Comparison of ENCODE assay signal across 18 cellular contexts in genomic region chr16:86077243-86077940, GRCh38.
DNase-seq lines count a peak whose midpoint lies in the region; ATAC-seq, FAIRE-seq and TF ChIP-seq lines count a peak whose summit lies in the region.
"Had no signal": no experiment of that assay in that cellular context is flagged by ENCODE, and none has a peak within 500 bp of the region (broad histone marks: within the 10 kb centered on the region; RNA-seq: fewer than 3 reads in every experiment).

No MANE protein-coding gene starts in this region.

- H3K14ac ChIP-seq in IMR-90 (replicated peaks; ENCODE audit: low read depth, low read length), result no peak overlapping the region
- no peak overlapping the region for H3K14ac ChIP-seq in H1 (ENCODE audit: insufficient read length)

- CTCF ChIA-PET in IMR-90 (lab: Yijun Ruan, JAX) (no interaction called here), H1 (lab: Charles Lee; ENCODE audit: partially characterized antibody) (interaction anchor here (1.1 to 4.2 kb wide), 9 partner anchors 10 to 466 kb away, joined by 3 to 30 read pairs (median 3); no protein-coding TSS in a partner anchor)

- 0 out of 2 replicates have a peak overlapping the region, but pooled peaks have one; percentile 5 for H3K4ac ChIP-seq in IMR-90 (ENCODE audit: low read depth, low read length)
- H3K4ac ChIP-seq in H1 (replicated peaks; ENCODE audit: insufficient read length, low read depth, low read length), result no peak overlapping the region

- TF ChIP-seq RAD21 in IMR-90 (IDR thresholded peaks at IDR 0.05; ENCODE audit: low read length) (no peak), H1 (IDR thresholded peaks at IDR 0.05 in 1 of 2, conservative IDR thresholded peaks at IDR 0.05 in 1 of 2; ENCODE audit: low read depth in 2 of 2, low read length in 2 of 2) (no peak)

- no TSS peak for BruUV-seq in IMR-90 (replicated peaks; lab: Mats Ljungman, UMichigan)

- no peak overlapping the region; the same call in 1 of the 2 replicates for H2BK12ac ChIP-seq in H1 (ENCODE audit: low read depth, low read length)

- no peak for DNase-seq in IMR-90
- no peak for DNase-seq in H1 (ENCODE audit: low read depth in 1 of 2, low spot score in 2 of 2)
- peak; percentile 22 to 47 for DNase-seq in suprapubic skin (ENCODE audit: low spot score in 2 of 2)
- DNase-seq in stimulated activated CD4-positive, alpha-beta T cell treated with anti-CD3 and anti-CD28 coated beads, Interleukin-4, amount 100 ng/mL, for 4 hours, result no peak
- DNase-seq in DMS 273 treated with DMSO at 0.1 percent for 48 hours (lab: John Stamatoyannopoulos, UW), result no peak
- DNase-seq: AML-193, DND-41, GOT3, HFFc6, NCI-H1417 treated with DMSO at 0.1 percent for 48 hours, NCI-H2029, NCI-H2171 had no signal

- no peak overlapping the region for H3K4me2 ChIP-seq in IMR-90 (ENCODE audit: low read depth, low read length)
- no peak overlapping the region for H3K4me2 ChIP-seq in H1 (ENCODE audit: insufficient read depth in 1 of 2, low read depth in 2 of 2, low read length in 2 of 2)

- H2BK20ac ChIP-seq in IMR-90 (ENCODE audit: low read depth, low read length), result no peak overlapping the region
- no peak overlapping the region for H2BK20ac ChIP-seq in H1 (ENCODE audit: low read length)

- H2BK15ac ChIP-seq in IMR-90 (ENCODE audit: low read depth, low read length) (no peak overlapping the region), H1 (ENCODE audit: low read length) (no peak overlapping the region)

- H2AK5ac ChIP-seq in IMR-90 (ENCODE audit: low read depth, low read length) (peak overlapping the region; percentile 58; the same call in 1 of the 2 replicates), H1 (ENCODE audit: low read depth, low read length) (no peak overlapping the region)

- H3K9me3 ChIP-seq in IMR-90 (ENCODE audit: control insufficient read depth, insufficient read depth, low read length) (no peaks in the 10 kb centered on the region), H1 (ENCODE audit: insufficient read depth in 2 of 2, low read depth in 1 of 2, low read length in 1 of 2) (no peaks in the 10 kb centered on the region), mucosa of rectum (ENCODE audit: control insufficient read depth in 2 of 2, low read length in 2 of 2) (no peaks in the 10 kb centered on the region), suprapubic skin (no peaks in the 10 kb centered on the region)

- ATAC-seq in IMR-90 (ENCODE audit: low read depth) (no peak), GM21423 (IDR thresholded peaks at IDR 0.05; ENCODE audit: unreplicated experiment) (no peak), GM21360 (IDR thresholded peaks at IDR 0.05; ENCODE audit: unreplicated experiment) (no peak)
- ATAC-seq: Panc1 had no signal

- H4K91ac ChIP-seq in IMR-90 (ENCODE audit: insufficient read depth, low read depth, low read length) (peak overlapping the region; percentile 15; the same call in 1 of the 2 replicates), H1 (replicated peaks; ENCODE audit: insufficient read length, low read length) (no peak overlapping the region)

- peaks cover 17% of the 10 kb centered on the region for H3K4me1 ChIP-seq in IMR-90 (ENCODE audit: control insufficient read depth, insufficient read depth, low read length)
- peaks cover 2 to 15% (median 5%) of the 10 kb centered on the region in 4 experiments; a peak in 6 of 7 replicates for H3K4me1 ChIP-seq in H1 (replicated peaks in 1 of 4; ENCODE audit: control insufficient read depth in 3 of 4, insufficient read depth in 4 of 4, low read length in 3 of 4)
- no peaks in the 10 kb centered on the region for H3K4me1 ChIP-seq in mucosa of rectum (ENCODE audit: control insufficient read depth in 2 of 2, insufficient read depth in 2 of 2, low read length in 2 of 2)
- H3K4me1 ChIP-seq in suprapubic skin, result no peaks in the 10 kb centered on the region

- no peak overlapping the region for H3K23ac ChIP-seq in IMR-90 (ENCODE audit: low read depth, low read length)
- no peak overlapping the region for H3K23ac ChIP-seq in H1 (ENCODE audit: insufficient read length)

- H3K36me3 ChIP-seq in IMR-90 (ENCODE audit: control insufficient read depth, insufficient read depth, low read length) (no peaks in the 10 kb centered on the region), H1 (ENCODE audit: control insufficient read depth in 2 of 4, insufficient read depth in 4 of 4, low read length in 3 of 4) (no peaks in the 10 kb centered on the region), mucosa of rectum (ENCODE audit: control insufficient read depth in 2 of 2, insufficient read depth in 2 of 2, low read length in 2 of 2) (no peaks in the 10 kb centered on the region), suprapubic skin (no peaks in the 10 kb centered on the region)

- POLR2A ChIA-PET in IMR-90 (lab: Charles Lee; ENCODE audit: unreplicated experiment) (no interaction called here), H1 (lab: Charles Lee; ENCODE audit: partially characterized antibody) (no interaction called here)

- H3K79me1 ChIP-seq in IMR-90 (ENCODE audit: low read depth in 1 of 2, low read length in 2 of 2) (peaks cover 6 to 31% of the 10 kb centered on the region in 2 experiments; a peak in 3 of 4 replicates), H1 (ENCODE audit: low read depth, low read length) (no peaks in the 10 kb centered on the region)

- no peak for TF ChIP-seq EP300 in H1 (IDR thresholded peaks at IDR 0.05; ENCODE audit: borderline replicate concordance in 1 of 2, low read depth in 2 of 2, low read length in 2 of 2)
- TF ChIP-seq EP300 in suprapubic skin (IDR thresholded peaks at IDR 0.05), result no peak

- H2AFZ ChIP-seq in IMR-90 (replicated peaks; ENCODE audit: low read length, poor library complexity) (no peak overlapping the region), H1 (ENCODE audit: low read length) (no peak overlapping the region)

- H3K79me2 ChIP-seq in H1 (ENCODE audit: control insufficient read depth in 1 of 2, insufficient read depth in 2 of 2, low read length in 2 of 2), result no peaks in the 10 kb centered on the region

- H3K27ac ChIP-seq in IMR-90 (ENCODE audit: insufficient read depth, low read length) (no peak overlapping the region), H1 (ENCODE audit: low read depth, low read length) (no peak overlapping the region), mucosa of rectum (ENCODE audit: low read depth in 2 of 2, low read length in 2 of 2) (peak overlapping the region; percentile 11 to 41), suprapubic skin (no peak overlapping the region)
- H3K27ac ChIP-seq: C4-2B had no signal

- H4K5ac ChIP-seq in IMR-90 (ENCODE audit: low read depth, low read length), result no peak overlapping the region
- H4K5ac ChIP-seq in H1 (ENCODE audit: insufficient read length, low read depth, low read length), result no peak overlapping the region

- no peak overlapping the region for H2BK5ac ChIP-seq in IMR-90 (ENCODE audit: low read depth, low read length, poor library complexity, severe bottlenecking)
- no peak overlapping the region for H2BK5ac ChIP-seq in H1 (ENCODE audit: low read depth, low read length)

- H3K27me3 ChIP-seq in IMR-90 (ENCODE audit: control insufficient read depth, insufficient read depth, low read length), result no peaks in the 10 kb centered on the region
- peaks cover 0 to 2% (median 0%) of the 10 kb centered on the region in 4 experiments; a peak in 2 of 7 replicates for H3K27me3 ChIP-seq in H1 (replicated peaks in 1 of 4; ENCODE audit: control insufficient read depth in 3 of 4, extremely low read depth in 1 of 4, insufficient read depth in 3 of 4, low read length in 3 of 4)
- peaks cover 0 to 5% of the 10 kb centered on the region in 2 donors for H3K27me3 ChIP-seq in mucosa of rectum (ENCODE audit: control insufficient read depth in 2 of 2, insufficient read depth in 2 of 2, low read length in 2 of 2)
- peaks cover 69% of the 10 kb centered on the region for H3K27me3 ChIP-seq in suprapubic skin

- no peak overlapping the region for H3K9ac ChIP-seq in IMR-90 (ENCODE audit: low read depth, low read length)
- H3K9ac ChIP-seq in H1 (replicated peaks in 1 of 4; ENCODE audit: extremely low read depth in 1 of 4, low read depth in 3 of 4, low read length in 3 of 4), result no peak overlapping the region; a peak in 1 of 7 replicates
- H3K9ac ChIP-seq in mucosa of rectum (ENCODE audit: low read depth in 1 of 2, low read length in 2 of 2), result no peak overlapping the region

- TF ChIP-seq POLR2A in IMR-90 (IDR thresholded peaks at IDR 0.05; ENCODE audit: low read depth, low read length) (no peak), H1 (IDR thresholded peaks at IDR 0.05; ENCODE audit: control extremely low read depth in 1 of 2, low read depth in 2 of 2, low read length in 2 of 2) (no peak), suprapubic skin (IDR thresholded peaks at IDR 0.05) (no peak)

- H3K4me3 ChIP-seq in IMR-90 (ENCODE audit: insufficient read depth, low read depth, low read length) (no peak overlapping the region), H1 (ENCODE audit: extremely low read depth in 1 of 4, insufficient read depth in 2 of 4, low read depth in 3 of 4, low read length in 4 of 4) (no peak overlapping the region), mucosa of rectum (ENCODE audit: low read length in 2 of 2) (no peak overlapping the region), suprapubic skin (no peak overlapping the region)

- H4K20me1 ChIP-seq in IMR-90 (ENCODE audit: insufficient read depth, low read length) (no peaks in the 10 kb centered on the region), H1 (replicated peaks in 1 of 2; ENCODE audit: control insufficient read depth in 1 of 2, insufficient read depth in 2 of 2, low read length in 2 of 2) (peaks cover 0 to 2% of the 10 kb centered on the region in 2 experiments)

- H2AK9ac ChIP-seq in IMR-90 (replicated peaks; ENCODE audit: low read depth, low read length, poor library complexity), result no peak overlapping the region

- no peak overlapping the region for H4K8ac ChIP-seq in IMR-90 (ENCODE audit: low read depth in 2 of 2, low read length in 2 of 2)
- no peak overlapping the region for H4K8ac ChIP-seq in H1 (ENCODE audit: extremely low read depth, insufficient read depth, low read length)

- FAIRE-seq in H1 (lab: Jason Lieb, UNC), result no peak
- FAIRE-seq: G401.6 had no signal

- H2BK120ac ChIP-seq in IMR-90 (ENCODE audit: low read depth, low read length), result no peak overlapping the region
- no peak overlapping the region for H2BK120ac ChIP-seq in H1 (replicated peaks; ENCODE audit: low read depth, low read length)

- TF ChIP-seq CTCF in IMR-90 (conservative IDR thresholded peaks at IDR 0.05; ENCODE audit: low read depth, low read length) (no peak), H1 (IDR thresholded peaks at IDR 0.05; ENCODE audit: control extremely low read depth in 1 of 3, insufficient read depth in 1 of 3, low read depth in 1 of 3, low read length in 3 of 3) (no peak), suprapubic skin (IDR thresholded peaks at IDR 0.05) (no peak)

- H3K23me2 ChIP-seq in H1 (ENCODE audit: low read depth, low read length), result no peaks in the 10 kb centered on the region

- dilution Hi-C loops in IMR-90 (cut with HindIII; ENCODE audit: low sequenced_read_pairs, unreplicated experiment), result no loop called here

- in situ Hi-C loops in IMR-90 (cut with MboI; ENCODE audit: low sequenced_read_pairs), result loop anchor here (5.0 to 10.0 kb wide), 3 partner anchors 147 to 317 kb away; no protein-coding TSS in a partner anchor

- H3K18ac ChIP-seq in IMR-90 (ENCODE audit: low read depth, low read length), result no peak overlapping the region
- no peak overlapping the region for H3K18ac ChIP-seq in H1 (ENCODE audit: extremely low read depth, low read length)

- 100% methylated on average over 3 of the region's 17 CpGs; no CpG with 5 or more reads in 1 of the 2 experiments for WGBS in IMR-90 (ENCODE audit: extremely low coverage in 2 of 2, insufficient read length in 1 of 2), 2 experiments
- 81% methylated on average over 17 of the region's 17 CpGs; no CpG with 5 or more reads in 1 of the 2 experiments for WGBS in H1 (ENCODE audit: extremely low coverage in 1 of 2, insufficient coverage in 1 of 2, insufficient read length in 1 of 2, insufficient replicate concordance in 2 of 2, low coverage in 1 of 2, low lambda C conversion rate in 2 of 2, missing lambda C conversion rate in 1 of 2), 2 experiments
- 94% methylated on average over 17 of the region's 17 CpGs for WGBS in suprapubic skin

- peaks cover 24% of the 10 kb centered on the region for H3K9me1 ChIP-seq in IMR-90 (ENCODE audit: insufficient read depth, low read length)

- H3K56ac ChIP-seq in IMR-90 (ENCODE audit: extremely low read depth, insufficient read depth, low read length) (no peak overlapping the region), H1 (replicated peaks; ENCODE audit: insufficient read length, low read depth, low read length) (no peak overlapping the region)

- intact Hi-C loops in IMR-90 (cut with micrococcal nuclease), result loop anchor here (10.0 kb wide), 1 partner anchor 287 kb away; no protein-coding TSS in a partner anchor

Comparison
In these comparisons a context has a peak if more than half of its experiments do, and no peak if none do; other contexts are left out.
1. DNase-seq: peak in suprapubic skin (2 of 2); none in IMR-90 (single experiment), H1 (0 of 2), stimulated activated CD4-positive, alpha-beta T cell treated with anti-CD3 and anti-CD28 coated beads, Interleukin-4, amount 100 ng/mL, for 4 hours (0 of 2) and DMS 273 treated with DMSO at 0.1 percent for 48 hours (single experiment).
2. H3K27ac ChIP-seq: peak in mucosa of rectum (2 of 2); none in IMR-90 (single experiment), H1 (single experiment) and suprapubic skin (single experiment).